In genomic region chr12:27703720-27704452, GRCh38 we compare ENCODE assay signal across 8 cellular contexts. TPM values are rescaled to one million over a fixed set of nuclear protein-coding genes. Genes with fewer than 3 reads are reported as not detected.
DNase-seq lines count a peak whose midpoint lies in the region; ATAC-seq, FAIRE-seq and TF ChIP-seq lines count a peak whose summit lies in the region.

No MANE protein-coding gene starts in this region.

- peaks cover 11% of the 10 kb centered on the region for H3K27me3 Mint-ChIP-seq in activated T-helper 1 cell treated with anti-CD3 and anti-CD28 coated beads, Interleukin-12 subunit alpha, Interleukin-12 subunit beta, Interleukin-2, Interleukin-4 antibody, amounts not matched to agents 30 ng/mL and 10 ng/mL and 1 ng/mL, durations not matched to agents 14 hours and 24 hours and 36 hours (ENCODE audit: insufficient read depth)

- TF ChIP-seq CTCF in pancreas (IDR thresholded peaks at IDR 0.05), result peak; percentile 63 to 81 (median 70)

- H3K4me3 Mint-ChIP-seq in activated T-helper 1 cell treated with anti-CD3 and anti-CD28 coated beads, Interleukin-12 subunit alpha, Interleukin-12 subunit beta, Interleukin-2, Interleukin-4 antibody, amounts not matched to agents 30 ng/mL and 10 ng/mL and 1 ng/mL, durations not matched to agents 14 hours and 24 hours and 36 hours, result no peak overlapping the region

- no peak overlapping the region for H3K27ac ChIP-seq in pancreas

- ATAC-seq in GM21360 (IDR thresholded peaks at IDR 0.05; ENCODE audit: unreplicated experiment) (peak; percentile 94), pancreas (peak; percentile 90 to 98 (median 94))

- H3K9me3 ChIP-seq in pancreas, result no peaks in the 10 kb centered on the region

- intact Hi-C loops in activated T-helper 1 cell treated with anti-CD3 and anti-CD28 coated beads, Interleukin-12 subunit alpha, Interleukin-12 subunit beta, Interleukin-2, Interleukin-4 antibody, amounts not matched to agents 30 ng/mL and 10 ng/mL and 1 ng/mL, durations not matched to agents 14 hours and 24 hours and 36 hours (cut with micrococcal nuclease), result loop anchor here (1.0 to 10.0 kb wide), 5 partner anchors 51 to 849 kb away; no protein-coding TSS in a partner anchor
- intact Hi-C loops in pancreas (cut with DNase I), result no loop called here

- H3K4me3 ChIP-seq in pancreas, result no peak overlapping the region

- H3K27me3 ChIP-seq in pancreas, result no peaks in the 10 kb centered on the region

- no peaks in the 10 kb centered on the region for H3K36me3 Mint-ChIP-seq in activated T-helper 1 cell treated with anti-CD3 and anti-CD28 coated beads, Interleukin-12 subunit alpha, Interleukin-12 subunit beta, Interleukin-2, Interleukin-4 antibody, amounts not matched to agents 30 ng/mL and 10 ng/mL and 1 ng/mL, durations not matched to agents 14 hours and 24 hours and 36 hours (ENCODE audit: low read depth)

- H3K4me1 ChIP-seq in pancreas, result no peaks in the 10 kb centered on the region

- no peaks in the 10 kb centered on the region for H3K9me3 Mint-ChIP-seq in activated T-helper 1 cell treated with anti-CD3 and anti-CD28 coated beads, Interleukin-12 subunit alpha, Interleukin-12 subunit beta, Interleukin-2, Interleukin-4 antibody, amounts not matched to agents 30 ng/mL and 10 ng/mL and 1 ng/mL, durations not matched to agents 14 hours and 24 hours and 36 hours

- no peak overlapping the region for H3K27ac Mint-ChIP-seq in activated T-helper 1 cell treated with anti-CD3 and anti-CD28 coated beads, Interleukin-12 subunit alpha, Interleukin-12 subunit beta, Interleukin-2, Interleukin-4 antibody, amounts not matched to agents 30 ng/mL and 10 ng/mL and 1 ng/mL, durations not matched to agents 14 hours and 24 hours and 36 hours

- FAIRE-seq in RCC 7860 (lab: Jason Lieb, UNC) (peak; percentile 52), pancreas (lab: Jason Lieb, UNC) (no peak)

- DNase-seq in DMS 273 treated with DMSO at 0.1 percent for 48 hours (lab: John Stamatoyannopoulos, UW), result peak; percentile 15
- DNase-seq in HT-29 (ENCODE audit: low spot score), result peak; percentile 94
- DNase-seq in RCC 7860 (ENCODE audit: low spot score), result peak; percentile 50
- peak; percentile 62 for DNase-seq in activated T-helper 1 cell treated with anti-CD3 and anti-CD28 coated beads, Interleukin-12 subunit alpha, Interleukin-12 subunit beta, Interleukin-2, Interleukin-4 antibody, amounts not matched to agents 30 ng/mL and 10 ng/mL and 1 ng/mL, durations not matched to agents 14 hours and 24 hours and 36 hours (ENCODE audit: low spot score)
- peak; percentile 68 for DNase-seq in foreskin melanocyte
- peak in 4 of 6 donors; percentile 45 to 78 (median 64) for DNase-seq in pancreas
- peak; percentile 70 for DNase-seq in ureter (ENCODE audit: low spot score)

- no peaks in the 10 kb centered on the region for H3K4me1 Mint-ChIP-seq in activated T-helper 1 cell treated with anti-CD3 and anti-CD28 coated beads, Interleukin-12 subunit alpha, Interleukin-12 subunit beta, Interleukin-2, Interleukin-4 antibody, amounts not matched to agents 30 ng/mL and 10 ng/mL and 1 ng/mL, durations not matched to agents 14 hours and 24 hours and 36 hours (ENCODE audit: low read depth)

- no peaks in the 10 kb centered on the region for H3K36me3 ChIP-seq in pancreas

- whole genome bisulfite sequencing in pancreas, 2 donors, result 2 to 8% methylated on average over 4 of the region's 4 CpGs

RNA-seq across cellular contexts. Expression of gene MRPS35, which starts 6.7 kb away (rescaled TPM):
- 61.5 and 63.1 TPM in 2 replicates for total RNA-seq in HT-29 (2014; rRNA removed; shearing (Covaris generic))
- 59.8 and 72.2 TPM in 2 replicates for total RNA-seq in activated T-helper 1 cell treated with anti-CD3 and anti-CD28 coated beads, Interleukin-12 subunit alpha, Interleukin-12 subunit beta, Interleukin-2, Interleukin-4 antibody, amounts not matched to agents 30 ng/mL and 10 ng/mL and 1 ng/mL, durations not matched to agents 14 hours and 24 hours and 36 hours
- 10 to 100 TPM in 4 of 6 donors, 1 to 10 TPM in 2; 8.2 to 21.4 (median 14.9) TPM for total RNA-seq in pancreas
- polyA plus RNA-seq in pancreas, result 10 to 100 TPM in 1 of 2 donors, 1 to 10 TPM in 1; 9.3 to 20.0 TPM
- 52.0 TPM for total RNA-seq in ureter

RNA-seq across cellular contexts. Expression of gene REP15, which starts 7.6 kb away (rescaled TPM):
- total RNA-seq in HT-29 (2014; rRNA removed; shearing (Covaris generic)), result 0.38 and 0.57 TPM in 2 replicates
- 1.4 and 1.6 TPM in 2 replicates for total RNA-seq in activated T-helper 1 cell treated with anti-CD3 and anti-CD28 coated beads, Interleukin-12 subunit alpha, Interleukin-12 subunit beta, Interleukin-2, Interleukin-4 antibody, amounts not matched to agents 30 ng/mL and 10 ng/mL and 1 ng/mL, durations not matched to agents 14 hours and 24 hours and 36 hours
- total RNA-seq in pancreas (1 to 10 TPM in 1 of 6 donors, under 1 TPM in 4, not detected in 1; 0.39 to 1.5 (median 0.51) TPM), ureter (1.2 TPM)
- 1 to 10 TPM in 1 of 2 donors, under 1 TPM in 1; 0.80 to 1.1 TPM for polyA plus RNA-seq in pancreas

Comparison
In these comparisons a context has a peak if more than half of its experiments do, and no peak if none do; other contexts are left out.
1. DNase-seq: peak in every context shown above with its lines; median percentile 94 in HT-29; 70 in ureter; 68 in foreskin melanocyte; 64 in pancreas; 62 in activated T-helper 1 cell treated with anti-CD3 and anti-CD28 coated beads, Interleukin-12 subunit alpha, Interleukin-12 subunit beta, Interleukin-2, Interleukin-4 antibody, amounts not matched to agents 30 ng/mL and 10 ng/mL and 1 ng/mL, durations not matched to agents 14 hours and 24 hours and 36 hours; 50 in RCC 7860; 15 in DMS 273 treated with DMSO at 0.1 percent for 48 hours.